Comparison of ENCODE assay signal across 18 cellular contexts in the genomic region with DNA sequence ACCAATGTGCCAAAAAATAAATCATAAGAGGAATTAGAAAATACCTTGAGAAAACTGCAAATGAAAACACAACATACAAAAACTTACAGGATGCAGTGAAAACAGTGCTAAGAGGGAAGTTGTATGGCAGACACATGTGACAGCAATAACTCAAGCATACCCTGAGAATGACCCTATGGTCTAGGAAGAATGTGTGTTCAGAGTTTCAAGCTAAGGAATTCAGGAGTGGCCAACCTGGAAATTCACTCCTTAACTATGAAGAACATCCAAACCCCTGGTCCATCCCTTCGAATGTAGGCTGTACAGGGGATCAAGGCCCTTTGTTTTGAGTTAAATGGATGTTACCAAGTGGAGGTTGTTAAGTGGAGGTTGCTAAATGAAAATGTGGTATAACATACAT.
"Had no signal": no experiment of that assay in that cellular context is flagged by ENCODE, and none has a peak within 500 bp of the region (broad histone marks: within the 10 kb centered on the region; RNA-seq: fewer than 3 reads in every experiment).

No MANE protein-coding gene starts in this region.

- ATAC-seq: activated naive CD4-positive, alpha-beta T cell treated with anti-CD3 and anti-CD28 coated beads, Interleukin-2, amount 50 U/mL, for 72 hours; gastrocnemius medialis; natural killer cell; psoas muscle; right lobe of liver; stimulated activated effector memory CD8-positive, alpha-beta T cell treated with anti-CD3 and anti-CD28 coated beads, Interleukin-12 subunit alpha, Interleukin-12 subunit beta, amount 100 ng/mL, for 72 hours; T-helper 17 cell had no signal

- H3K27ac Mint-ChIP-seq: activated CD4-positive, alpha-beta memory T cell treated with anti-CD3 and anti-CD28 coated beads for 36 hours; activated naive CD4-positive, alpha-beta T cell treated with anti-CD3 and anti-CD28 coated beads, Interleukin-2, amount 50 U/mL, for 72 hours; activated T-helper 1 cell treated with anti-CD3 and anti-CD28 coated beads, Interleukin-12 subunit alpha, Interleukin-12 subunit beta, Interleukin-2, Interleukin-4 antibody, amounts not matched to agents 30 ng/mL and 10 ng/mL and 1 ng/mL, durations not matched to agents 14 hours and 24 hours and 36 hours; natural killer cell; stimulated activated effector memory CD8-positive, alpha-beta T cell treated with anti-CD3 and anti-CD28 coated beads, Interleukin-12 subunit alpha, Interleukin-12 subunit beta, amount 100 ng/mL, for 72 hours; T-helper 17 cell had no signal

- H3K9me3 ChIP-seq: adrenal gland, ovary had no signal

- H3K36me3 Mint-ChIP-seq: stimulated activated effector memory CD8-positive, alpha-beta T cell treated with anti-CD3 and anti-CD28 coated beads, Interleukin-12 subunit alpha, Interleukin-12 subunit beta, amount 100 ng/mL, for 72 hours had no signal

- H3K4me1 Mint-ChIP-seq: natural killer cell; stimulated activated effector memory CD8-positive, alpha-beta T cell treated with anti-CD3 and anti-CD28 coated beads, Interleukin-12 subunit alpha, Interleukin-12 subunit beta, amount 100 ng/mL, for 72 hours had no signal

- H3K36me3 ChIP-seq: adrenal gland, ovary, right lobe of liver, stomach, upper lobe of left lung had no signal

- H3K27me3 ChIP-seq: adrenal gland, gastrocnemius medialis, ovary, right lobe of liver, stomach, upper lobe of left lung had no signal

- DNase-seq: activated CD4-positive, alpha-beta memory T cell treated with anti-CD3 and anti-CD28 coated beads for 36 hours; activated gamma-delta T cell treated with Interleukin-2 at 50 U/mL for 16 hours; activated T-cell treated with anti-CD3 and anti-CD28 coated beads for 4 hours; adrenal gland; gastrocnemius medialis; head of caudate nucleus; natural killer cell; ovary; psoas muscle; right lobe of liver; stimulated activated CD4-positive, alpha-beta T cell treated with anti-CD3 and anti-CD28 coated beads, Interleukin-4, amount 100 ng/mL, for 24 hours; stomach; T-helper 17 cell; upper lobe of left lung had no signal

- H3K27me3 Mint-ChIP-seq: activated CD4-positive, alpha-beta memory T cell treated with anti-CD3 and anti-CD28 coated beads for 36 hours; T-helper 17 cell had no signal

- H3K27ac ChIP-seq: adrenal gland, gastrocnemius medialis, ovary, psoas muscle, right lobe of liver, stomach, upper lobe of left lung, VCaP had no signal

- H3K4me1 ChIP-seq: adrenal gland, gastrocnemius medialis, psoas muscle, right lobe of liver, stomach, upper lobe of left lung had no signal

- H3K4me3 ChIP-seq: adrenal gland, gastrocnemius medialis, ovary, psoas muscle, right lobe of liver, stomach, upper lobe of left lung had no signal

- H3K4me3 Mint-ChIP-seq: activated CD4-positive, alpha-beta memory T cell treated with anti-CD3 and anti-CD28 coated beads for 36 hours; activated T-helper 1 cell treated with anti-CD3 and anti-CD28 coated beads, Interleukin-12 subunit alpha, Interleukin-12 subunit beta, Interleukin-2, Interleukin-4 antibody, amounts not matched to agents 30 ng/mL and 10 ng/mL and 1 ng/mL, durations not matched to agents 14 hours and 24 hours and 36 hours; natural killer cell; stimulated activated effector memory CD8-positive, alpha-beta T cell treated with anti-CD3 and anti-CD28 coated beads, Interleukin-12 subunit alpha, Interleukin-12 subunit beta, amount 100 ng/mL, for 72 hours; T-helper 17 cell had no signal
